In genomic region chr4:41120297-41121217, GRCh38 we compare ENCODE assay signal across 8 cellular contexts.
DNase-seq lines count a peak whose midpoint lies in the region; ATAC-seq and TF ChIP-seq lines count a peak whose summit lies in the region.

No MANE protein-coding gene starts in this region.

- H3K27me3 ChIP-seq in heart left ventricle (no peaks in the 10 kb centered on the region), prostate gland (replicated peaks; ENCODE audit: insufficient read depth) (no peaks in the 10 kb centered on the region), WERI-Rb-1 (ENCODE audit: insufficient read depth, low read depth, severe bottlenecking) (no peaks in the 10 kb centered on the region)

- TF ChIP-seq POLR2A in heart left ventricle (IDR thresholded peaks at IDR 0.05) (no peak), prostate gland (IDR thresholded peaks at IDR 0.05) (no peak)

- 56 to 67% (median 61%) methylated on average over 12 of the region's 12 CpGs for WGBS in heart left ventricle, 4 donors
- 13% methylated on average over 12 of the region's 12 CpGs for WGBS in prostate gland

- ATAC-seq in heart left ventricle (peak; percentile 62 to 66 (median 66)), HG03097 (IDR thresholded peaks at IDR 0.05; ENCODE audit: low FRiP score, unreplicated experiment) (no peak), GM21723 (IDR thresholded peaks at IDR 0.05; ENCODE audit: unreplicated experiment) (no peak)

- intact Hi-C loops in heart left ventricle (cut with DNase I) (no loop called here), prostate gland (cut with DNase I) (no loop called here)

- no peak for TF ChIP-seq CTCF in heart left ventricle (IDR thresholded peaks at IDR 0.05)
- no peak for TF ChIP-seq CTCF in prostate gland (IDR thresholded peaks at IDR 0.05)
- no peak for TF ChIP-seq CTCF in WERI-Rb-1 (IDR thresholded peaks at IDR 0.05; ENCODE audit: low read depth, low read length)

- H3K36me3 ChIP-seq in heart left ventricle (no peaks in the 10 kb centered on the region), prostate gland (no peaks in the 10 kb centered on the region), WERI-Rb-1 (no peaks in the 10 kb centered on the region)

- H3K4me3 ChIP-seq in heart left ventricle (peak overlapping the region in 3 of 12 donors; percentile 3 to 26 (median 13)), prostate gland (no peak overlapping the region), WERI-Rb-1 (ENCODE audit: low read depth, low read length) (no peak overlapping the region)

- DNase-seq in COLO829 (ENCODE audit: low spot score) (peak; percentile 57), heart left ventricle (peak in 3 of 5 donors; percentile 32 to 60 (median 39)), prostate gland (ENCODE audit: low spot score) (no peak), WERI-Rb-1 (no peak), activated gamma-delta T cell treated with Interleukin-2 at 50 U/mL for 16 hours (no peak)

- peak overlapping the region; percentile 65 for H3K27ac ChIP-seq in angular gyrus (ENCODE audit: low read depth, low read length)
- H3K27ac ChIP-seq in heart left ventricle = peak overlapping the region in 7 of 12 donors; percentile 3 to 72 (median 27)
- peak overlapping the region; percentile 13 to 41 for H3K27ac ChIP-seq in prostate gland
- no peak overlapping the region for H3K27ac ChIP-seq in WERI-Rb-1

- H3K9me3 ChIP-seq in heart left ventricle = peaks cover 0 to 10% (median 0%) of the 10 kb centered on the region in 12 donors
- no peaks in the 10 kb centered on the region for H3K9me3 ChIP-seq in prostate gland
- no peaks in the 10 kb centered on the region for H3K9me3 ChIP-seq in WERI-Rb-1 (ENCODE audit: severe bottlenecking)

- H3K4me1 ChIP-seq in heart left ventricle = peaks cover 0 to 30% (median 12%) of the 10 kb centered on the region in 12 donors
- peaks cover 2% of the 10 kb centered on the region for H3K4me1 ChIP-seq in prostate gland (replicated peaks)

Comparison
In these comparisons a context has a peak if more than half of its experiments do, and no peak if none do; other contexts are left out.
1. DNase-seq: peak in COLO829 (single experiment) and heart left ventricle (3 of 5); none in prostate gland (single experiment), WERI-Rb-1 (single experiment) and activated gamma-delta T cell treated with Interleukin-2 at 50 U/mL for 16 hours (single experiment).
2. ATAC-seq: peak in heart left ventricle (4 of 4); none in HG03097 (single experiment) and GM21723 (single experiment).